22 cellular contexts compared by ENCODE assay signal in the genomic region with DNA sequence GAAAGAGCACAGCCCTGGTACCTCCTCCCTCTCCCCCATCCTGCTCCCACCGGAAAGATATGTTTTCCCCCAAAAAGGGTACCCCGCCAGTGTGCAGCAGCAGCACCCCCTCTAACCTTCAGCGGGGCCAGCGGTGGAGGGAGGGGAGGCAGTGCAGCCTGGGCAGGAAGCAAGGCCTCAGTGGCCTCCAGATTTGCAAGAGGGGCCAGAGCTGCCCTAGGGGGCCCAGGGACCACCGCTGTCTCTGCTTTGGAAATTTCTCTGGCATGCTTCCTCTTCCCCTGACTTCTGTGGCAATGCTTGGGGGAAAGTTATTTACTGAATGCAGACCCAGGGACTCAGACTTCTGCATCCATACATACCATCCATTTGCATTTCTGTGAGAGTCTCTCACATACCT.
DNase-seq lines count a peak whose midpoint lies in the region; ATAC-seq, FAIRE-seq and TF ChIP-seq lines count a peak whose summit lies in the region.
"Had no signal": no experiment of that assay in that cellular context is flagged by ENCODE, and none has a peak within 500 bp of the region (broad histone marks: within the 10 kb centered on the region; RNA-seq: fewer than 3 reads in every experiment).

No MANE protein-coding gene starts in this region.

- H3K4me1 Mint-ChIP-seq in activated naive CD8-positive, alpha-beta T cell treated with anti-CD3 and anti-CD28 coated beads, Interleukin-2, amount 10 ng/mL, durations not matched to agents 7 days and 5 days = peaks cover 41% of the 10 kb centered on the region
- H3K4me1 Mint-ChIP-seq in activated naive CD8-positive, alpha-beta T cell treated with anti-CD3 and anti-CD28 coated beads for 36 hours = peaks cover 22% of the 10 kb centered on the region

- no peak overlapping the region for H3K4ac ChIP-seq in H1 (replicated peaks; ENCODE audit: insufficient read length, low read depth, low read length)

- no peak overlapping the region for H2AK5ac ChIP-seq in H1 (ENCODE audit: low read depth, low read length)

- H3K9ac ChIP-seq in H1 (replicated peaks in 1 of 4; ENCODE audit: extremely low read depth in 1 of 4, low read depth in 3 of 4, low read length in 3 of 4) = no peak overlapping the region
- H3K9ac ChIP-seq: parathyroid adenoma had no signal

- no peak overlapping the region for H2BK15ac ChIP-seq in H1 (ENCODE audit: low read length)

- no peaks in the 10 kb centered on the region; the same call in 1 of the 2 replicates for H3K23me2 ChIP-seq in H1 (ENCODE audit: low read depth, low read length)

- H3K56ac ChIP-seq in H1 (replicated peaks; ENCODE audit: insufficient read length, low read depth, low read length) = no peak overlapping the region

- no peak for TF ChIP-seq CTCF in H1 (IDR thresholded peaks at IDR 0.05; ENCODE audit: control extremely low read depth in 1 of 3, insufficient read depth in 1 of 3, low read depth in 1 of 3, low read length in 3 of 3)
- TF ChIP-seq CTCF in thoracic aorta (IDR thresholded peaks at IDR 0.05) = no peak

- DNase-seq in activated naive CD8-positive, alpha-beta T cell treated with anti-CD3 and anti-CD28 coated beads, Interleukin-2, amount 10 ng/mL, durations not matched to agents 7 days and 5 days = no peak
- DNase-seq in activated naive CD8-positive, alpha-beta T cell treated with anti-CD3 and anti-CD28 coated beads for 36 hours = no peak
- DNase-seq in SJCRH30 (no peak), H1 (ENCODE audit: low read depth in 1 of 2, low spot score in 2 of 2) (no peak), thoracic aorta (ENCODE audit: low spot score) (no peak), NCI-H2227 (lab: John Stamatoyannopoulos, UW; ENCODE audit: unreplicated experiment) (no peak)
- DNase-seq: activated effector memory CD4-positive, alpha-beta T cell treated with Interleukin-2 at 50 U/mL for 16 hours; amniotic stem cell; colonic mucosa; DMS79 treated with DMSO at 0.1 percent for 48 hours; effector memory CD4-positive, alpha-beta T cell; lower lobe of right lung; mucosa of descending colon; NCI-H1105; NCI-H2029; NCI-H345; NCI-H748 treated with DMSO at 0.1 percent for 48 hours had no signal

- FAIRE-seq in H1 (lab: Jason Lieb, UNC) = no peak
- FAIRE-seq: bronchial epithelial cell, GM19239 had no signal

- H3K36me3 Mint-ChIP-seq in activated naive CD8-positive, alpha-beta T cell treated with anti-CD3 and anti-CD28 coated beads, Interleukin-2, amount 10 ng/mL, durations not matched to agents 7 days and 5 days = no peaks in the 10 kb centered on the region
- H3K36me3 Mint-ChIP-seq in activated naive CD8-positive, alpha-beta T cell treated with anti-CD3 and anti-CD28 coated beads for 36 hours = no peaks in the 10 kb centered on the region

- H2BK120ac ChIP-seq in H1 (replicated peaks; ENCODE audit: low read depth, low read length) = no peak overlapping the region

- H3K27me3 ChIP-seq in SJCRH30 (no peaks in the 10 kb centered on the region), H1 (replicated peaks in 1 of 4; ENCODE audit: control insufficient read depth in 3 of 4, extremely low read depth in 1 of 4, insufficient read depth in 3 of 4, low read length in 3 of 4) (no peaks in the 10 kb centered on the region), thoracic aorta (replicated peaks; ENCODE audit: insufficient read depth) (no peaks in the 10 kb centered on the region)
- H3K27me3 ChIP-seq: colonic mucosa, upper lobe of left lung had no signal

- H3K9me3 ChIP-seq in SJCRH30 (replicated peaks) (no peaks in the 10 kb centered on the region), H1 (ENCODE audit: insufficient read depth in 2 of 2, low read depth in 1 of 2, low read length in 1 of 2) (no peaks in the 10 kb centered on the region), thoracic aorta (no peaks in the 10 kb centered on the region)
- H3K9me3 ChIP-seq: colonic mucosa, lower lobe of right lung, mucosa of descending colon, upper lobe of left lung had no signal

- no peak for ATAC-seq in activated naive CD8-positive, alpha-beta T cell treated with anti-CD3 and anti-CD28 coated beads, Interleukin-2, amount 10 ng/mL, durations not matched to agents 7 days and 5 days (ENCODE audit: low read depth)
- ATAC-seq in thoracic aorta (ENCODE audit: insufficient number of reproducible peaks, low FRiP score, low read depth) (no peak), GM21381 (IDR thresholded peaks at IDR 0.05; ENCODE audit: unreplicated experiment) (no peak)
- ATAC-seq: mucosa of descending colon had no signal

- H3K18ac ChIP-seq in H1 (ENCODE audit: extremely low read depth, low read length) = no peak overlapping the region

- H3K4me3 ChIP-seq in SJCRH30 = no peak overlapping the region
- no peak overlapping the region for H3K4me3 ChIP-seq in H1 (ENCODE audit: extremely low read depth in 1 of 4, insufficient read depth in 2 of 4, low read depth in 3 of 4, low read length in 4 of 4)
- peak overlapping the region; percentile 14 for H3K4me3 ChIP-seq in thoracic aorta
- H3K4me3 ChIP-seq: colonic mucosa, lower lobe of right lung, mucosa of descending colon, upper lobe of left lung had no signal

- no peak overlapping the region; the same call in 1 of the 2 replicates for H4K8ac ChIP-seq in H1 (ENCODE audit: extremely low read depth, insufficient read depth, low read length)

- H3K4me3 Mint-ChIP-seq in activated naive CD8-positive, alpha-beta T cell treated with anti-CD3 and anti-CD28 coated beads, Interleukin-2, amount 10 ng/mL, durations not matched to agents 7 days and 5 days = peak overlapping the region; percentile 67
- no peak overlapping the region for H3K4me3 Mint-ChIP-seq in activated naive CD8-positive, alpha-beta T cell treated with anti-CD3 and anti-CD28 coated beads for 36 hours

- H3K4me2 ChIP-seq in H1 (ENCODE audit: insufficient read depth in 1 of 2, low read depth in 2 of 2, low read length in 2 of 2) = no peak overlapping the region

- no peak overlapping the region for H2AFZ ChIP-seq in H1 (ENCODE audit: low read length)
- H2AFZ ChIP-seq: parathyroid adenoma had no signal

- TF ChIP-seq POLR2A in H1 (IDR thresholded peaks at IDR 0.05; ENCODE audit: control extremely low read depth in 1 of 2, low read depth in 2 of 2, low read length in 2 of 2) = no peak

- POLR2A ChIA-PET in activated naive CD8-positive, alpha-beta T cell treated with anti-CD3 and anti-CD28 coated beads, Interleukin-2, amount 10 ng/mL, durations not matched to agents 7 days and 5 days (lab: Charles Lee) = no interaction called here
- POLR2A ChIA-PET in H1 (lab: Charles Lee; ENCODE audit: partially characterized antibody) = interaction anchor here (0.7 to 0.9 kb wide), 2 partner anchors 13 to 143 kb away, joined by 3 read pairs; no protein-coding TSS in a partner anchor

- H3K27me3 Mint-ChIP-seq in activated naive CD8-positive, alpha-beta T cell treated with anti-CD3 and anti-CD28 coated beads, Interleukin-2, amount 10 ng/mL, durations not matched to agents 7 days and 5 days = peaks cover 55% of the 10 kb centered on the region
- H3K27me3 Mint-ChIP-seq in activated naive CD8-positive, alpha-beta T cell treated with anti-CD3 and anti-CD28 coated beads for 36 hours = peaks cover 22% of the 10 kb centered on the region

- no peaks in the 10 kb centered on the region for H3K79me2 ChIP-seq in H1 (ENCODE audit: control insufficient read depth in 1 of 2, insufficient read depth in 2 of 2, low read length in 2 of 2)
- H3K79me2 ChIP-seq: parathyroid adenoma had no signal

- H3K4me1 ChIP-seq in SJCRH30 = peaks cover 45% of the 10 kb centered on the region
- H3K4me1 ChIP-seq in H1 (replicated peaks in 1 of 4; ENCODE audit: control insufficient read depth in 3 of 4, insufficient read depth in 4 of 4, low read length in 3 of 4) = peaks cover 3 to 15% (median 9%) of the 10 kb centered on the region in 4 experiments
- peaks cover 36 to 50% of the 10 kb centered on the region in 2 donors for H3K4me1 ChIP-seq in thoracic aorta (ENCODE audit: control insufficient read depth in 1 of 2, low read depth in 2 of 2)
- H3K4me1 ChIP-seq: colonic mucosa, parathyroid adenoma had no signal

- H4K20me1 ChIP-seq in H1 (replicated peaks in 1 of 2; ENCODE audit: control insufficient read depth in 1 of 2, insufficient read depth in 2 of 2, low read length in 2 of 2) = no peaks in the 10 kb centered on the region

- no peak for TF ChIP-seq RAD21 in H1 (IDR thresholded peaks at IDR 0.05 in 1 of 2, conservative IDR thresholded peaks at IDR 0.05 in 1 of 2; ENCODE audit: low read depth in 2 of 2, low read length in 2 of 2)

- H2BK5ac ChIP-seq in H1 (ENCODE audit: low read depth, low read length) = 0 out of 2 replicates have a peak overlapping the region, but pooled peaks have one; percentile 83

- TF ChIP-seq EP300 in H1 (IDR thresholded peaks at IDR 0.05; ENCODE audit: borderline replicate concordance in 1 of 2, low read depth in 2 of 2, low read length in 2 of 2) = no peak

- CTCF ChIA-PET in H1 (lab: Charles Lee; ENCODE audit: partially characterized antibody) = interaction anchor here (0.9 to 1.8 kb wide), 2 partner anchors 9 to 12 kb away, joined by 3 to 6 read pairs; no protein-coding TSS in a partner anchor

- no peaks in the 10 kb centered on the region for H3K9me3 Mint-ChIP-seq in activated naive CD8-positive, alpha-beta T cell treated with anti-CD3 and anti-CD28 coated beads, Interleukin-2, amount 10 ng/mL, durations not matched to agents 7 days and 5 days
- no peaks in the 10 kb centered on the region for H3K9me3 Mint-ChIP-seq in activated naive CD8-positive, alpha-beta T cell treated with anti-CD3 and anti-CD28 coated beads for 36 hours

- H3K79me1 ChIP-seq in H1 (ENCODE audit: low read depth, low read length) = peaks cover 3% of the 10 kb centered on the region; the same call in 1 of the 2 replicates

- H3K36me3 ChIP-seq in SJCRH30 (no peaks in the 10 kb centered on the region), H1 (ENCODE audit: control insufficient read depth in 2 of 4, insufficient read depth in 4 of 4, low read length in 3 of 4) (no peaks in the 10 kb centered on the region), thoracic aorta (no peaks in the 10 kb centered on the region)
- H3K36me3 ChIP-seq: colonic mucosa, lower lobe of right lung, upper lobe of left lung had no signal

- H4K91ac ChIP-seq in H1 (replicated peaks; ENCODE audit: insufficient read length, low read length) = no peak overlapping the region

- H4K5ac ChIP-seq in H1 (ENCODE audit: insufficient read length, low read depth, low read length) = no peak overlapping the region

- no peak overlapping the region for H2BK20ac ChIP-seq in H1 (ENCODE audit: low read length)

- 75% methylated on average over 5 of the region's 5 CpGs; no CpG with 5 or more reads in 1 of the 2 experiments for WGBS in H1 (ENCODE audit: extremely low coverage in 1 of 2, insufficient coverage in 1 of 2, insufficient read length in 1 of 2, insufficient replicate concordance in 2 of 2, low coverage in 1 of 2, low lambda C conversion rate in 2 of 2, missing lambda C conversion rate in 1 of 2), 2 experiments

- H2BK12ac ChIP-seq in H1 (ENCODE audit: low read depth, low read length) = no peak overlapping the region

- H3K27ac Mint-ChIP-seq in activated naive CD8-positive, alpha-beta T cell treated with anti-CD3 and anti-CD28 coated beads, Interleukin-2, amount 10 ng/mL, durations not matched to agents 7 days and 5 days = no peak overlapping the region
- H3K27ac Mint-ChIP-seq in activated naive CD8-positive, alpha-beta T cell treated with anti-CD3 and anti-CD28 coated beads for 36 hours = no peak overlapping the region

- H3K23ac ChIP-seq in H1 (ENCODE audit: insufficient read length) = no peak overlapping the region

- H3K27ac ChIP-seq in SJCRH30 (peak overlapping the region; percentile 72), H1 (ENCODE audit: low read depth, low read length) (no peak overlapping the region), thoracic aorta (peak overlapping the region; percentile 46 to 57)
- H3K27ac ChIP-seq: colonic mucosa, lower lobe of right lung, parathyroid adenoma, upper lobe of left lung had no signal

- no peak overlapping the region for H3K14ac ChIP-seq in H1 (ENCODE audit: insufficient read length)
